ENCODE assay signal across 9 cellular contexts in the genomic region with DNA sequence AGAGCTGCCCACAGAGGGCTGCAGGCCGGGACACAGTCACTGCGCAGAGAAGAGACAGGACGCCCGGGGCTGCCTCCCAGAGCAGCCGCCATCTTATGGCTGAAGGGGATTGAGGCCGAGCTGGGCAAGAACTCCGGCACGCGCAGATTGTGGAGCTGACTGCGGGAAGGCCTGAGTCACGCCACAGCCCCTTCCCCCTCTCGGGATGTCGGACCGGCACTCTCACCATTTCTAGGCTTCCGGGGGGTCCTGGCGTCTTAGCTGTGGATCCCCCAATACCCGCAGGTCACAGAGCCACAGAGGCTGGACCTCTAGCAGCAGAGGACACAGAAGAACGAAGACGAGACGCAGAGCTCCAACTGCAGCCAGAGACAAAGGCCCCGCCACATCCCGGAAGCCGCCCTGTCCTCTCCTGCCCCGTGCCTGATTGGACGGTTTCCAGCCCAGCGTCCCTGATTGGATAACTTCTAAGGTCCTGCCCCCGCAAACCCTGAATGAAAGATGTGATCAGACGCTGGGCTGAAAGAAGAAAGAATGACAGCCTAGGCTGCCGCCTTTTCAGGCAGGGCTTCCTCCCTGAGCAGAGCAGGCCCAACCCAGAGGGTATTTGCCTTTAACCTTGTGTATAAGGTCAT. TPM values are rescaled to one million over a fixed set of nuclear protein-coding genes. Genes with fewer than 3 reads are reported as not detected.
DNase-seq lines count a peak whose midpoint lies in the region; ATAC-seq, FAIRE-seq and TF ChIP-seq lines count a peak whose summit lies in the region.
"Had no signal": no experiment of that assay in that cellular context is flagged by ENCODE, and none has a peak within 500 bp of the region (broad histone marks: within the 10 kb centered on the region; RNA-seq: fewer than 3 reads in every experiment).

TSS of gene ZNF43 (minus strand) at position 373 of the 635 bp plus-strand sequence. CDS start at position 229, 144 bp downstream.

- peak within 1 kb of the TSS; percentile 57 for H4K5ac ChIP-seq in H1 (ENCODE audit: insufficient read length, low read depth, low read length)

- POLR2A ChIA-PET in H1 (lab: Charles Lee; ENCODE audit: partially characterized antibody), result interaction anchor here (0.7 to 8.7 kb wide), 29 partner anchors 9 to 836 kb away, joined by 3 to 107 read pairs (median 5); partner anchors contain the start of genes ZNF100, ZNF429 and ZNF708

- peak within 1 kb of the TSS; percentile 47 to 91 (median 75) for H3K4me3 ChIP-seq in H1 (ENCODE audit: extremely low read depth in 1 of 4, insufficient read depth in 2 of 4, low read depth in 3 of 4, low read length in 4 of 4)

- peak; percentile 96 for FAIRE-seq in H1 (lab: Jason Lieb, UNC)
- FAIRE-seq: G401.6 had no signal

- no peak within 1 kb of the TSS for H2BK20ac ChIP-seq in H1 (ENCODE audit: low read length)

- H3K4me3 Mint-ChIP-seq in memory B cell, result peak within 1 kb of the TSS; percentile 99

- H2BK12ac ChIP-seq in H1 (ENCODE audit: low read depth, low read length), result no peak within 1 kb of the TSS

- peaks cover 9% of the 10 kb centered on the region for H3K4me1 Mint-ChIP-seq in memory B cell

- H3K23me2 ChIP-seq in H1 (ENCODE audit: low read depth, low read length), result no peaks in the 10 kb centered on the region

- H3K4me1 ChIP-seq in H1 (replicated peaks in 1 of 4; ENCODE audit: control insufficient read depth in 3 of 4, insufficient read depth in 4 of 4, low read length in 3 of 4), result no peaks in the 10 kb centered on the region

- H3K79me1 ChIP-seq in H1 (ENCODE audit: low read depth, low read length), result peaks cover 6% of the 10 kb centered on the region

- H3K4ac ChIP-seq in H1 (replicated peaks; ENCODE audit: insufficient read length, low read depth, low read length), result no peak within 1 kb of the TSS

- no peak within 1 kb of the TSS for H3K14ac ChIP-seq in H1 (ENCODE audit: insufficient read length)

- peak within 1 kb of the TSS; percentile 14 for H3K18ac ChIP-seq in H1 (ENCODE audit: extremely low read depth, low read length)

- DNase-seq in NCI-H69 (lab: John Stamatoyannopoulos, UW) (peak; percentile 99), H1 (ENCODE audit: low read depth in 1 of 2, low spot score in 2 of 2) (peak; percentile 88), memory B cell (ENCODE audit: low spot score in 2 of 2) (peak; percentile 80 to 87)
- peak; percentile 88 for DNase-seq in activated CD8-positive, alpha-beta memory T cell treated with anti-CD3 and anti-CD28 coated beads, Interleukin-2, amount 50 U/mL, for 1 hour (ENCODE audit: extremely low read depth)
- DNase-seq in stimulated activated CD8-positive, alpha-beta memory T cell treated with anti-CD3 and anti-CD28 coated beads, Interleukin-12 subunit alpha, Interleukin-12 subunit beta, amount 100 ng/mL, for 1 hour (ENCODE audit: low read depth), result peak; percentile 88

- peak within 1 kb of the TSS; percentile 77 for H4K91ac ChIP-seq in H1 (replicated peaks; ENCODE audit: insufficient read length, low read length)

- WGBS in H1 (ENCODE audit: extremely low coverage in 1 of 2, insufficient coverage in 1 of 2, insufficient read length in 1 of 2, insufficient replicate concordance in 2 of 2, low coverage in 1 of 2, low lambda C conversion rate in 2 of 2, missing lambda C conversion rate in 1 of 2), 2 experiments, result 2% methylated on average over 26 of the region's 29 CpGs; no CpG with 5 or more reads in 1 of the 2 experiments

- CTCF ChIA-PET in H1 (lab: Charles Lee; ENCODE audit: partially characterized antibody), result interaction anchor here (0.6 to 1.4 kb wide), 4 partner anchors 9 to 997 kb away, joined by 3 to 4 read pairs (median 3); partner anchors contain the start of gene ZNF429

- peak within 1 kb of the TSS; percentile 96 for H3K27ac Mint-ChIP-seq in memory B cell

- H2BK5ac ChIP-seq in H1 (ENCODE audit: low read depth, low read length), result peak within 1 kb of the TSS; percentile 76

- no peak for TF ChIP-seq CTCF in 22Rv1 (IDR thresholded peaks at IDR 0.05)
- TF ChIP-seq CTCF in H1 (IDR thresholded peaks at IDR 0.05; ENCODE audit: control extremely low read depth in 1 of 3, insufficient read depth in 1 of 3, low read depth in 1 of 3, low read length in 3 of 3), result no peak

- H2BK15ac ChIP-seq in H1 (ENCODE audit: low read length), result no peak within 1 kb of the TSS

- H4K8ac ChIP-seq in H1 (ENCODE audit: extremely low read depth, insufficient read depth, low read length), result peak within 1 kb of the TSS; percentile 99; the same call in 1 of the 2 replicates

- peak within 1 kb of the TSS; percentile 96 for H3K27ac ChIP-seq in 22Rv1
- H3K27ac ChIP-seq in H1 (ENCODE audit: low read depth, low read length), result peak within 1 kb of the TSS; percentile 99

- no peak for TF ChIP-seq EP300 in H1 (IDR thresholded peaks at IDR 0.05; ENCODE audit: borderline replicate concordance in 1 of 2, low read depth in 2 of 2, low read length in 2 of 2)

- peaks cover 2 to 14% of the 10 kb centered on the region in 2 experiments for H4K20me1 ChIP-seq in H1 (replicated peaks in 1 of 2; ENCODE audit: control insufficient read depth in 1 of 2, insufficient read depth in 2 of 2, low read length in 2 of 2)

- peak within 1 kb of the TSS; percentile 42; the same call in 1 of the 2 replicates for H2AFZ ChIP-seq in H1 (ENCODE audit: low read length)

- peaks cover 3% of the 10 kb centered on the region for H3K9me3 Mint-ChIP-seq in memory B cell

- H3K4me2 ChIP-seq in H1 (ENCODE audit: insufficient read depth in 1 of 2, low read depth in 2 of 2, low read length in 2 of 2), result peak within 1 kb of the TSS; percentile 43 to 83

- H3K9me3 ChIP-seq in H1 (ENCODE audit: insufficient read depth in 2 of 2, low read depth in 1 of 2, low read length in 1 of 2), result no peaks in the 10 kb centered on the region

- H2AK5ac ChIP-seq in H1 (ENCODE audit: low read depth, low read length), result no peak within 1 kb of the TSS

- H2BK120ac ChIP-seq in H1 (replicated peaks; ENCODE audit: low read depth, low read length), result peak within 1 kb of the TSS; percentile 37

- ATAC-seq in GM18861 (IDR thresholded peaks at IDR 0.05; ENCODE audit: unreplicated experiment), result peak; percentile 88
- ATAC-seq in HG03108 (IDR thresholded peaks at IDR 0.05; ENCODE audit: unreplicated experiment), result peak; percentile 98
- peak; percentile 97 for ATAC-seq in memory B cell (ENCODE audit: low read depth)

- peaks cover 12 to 32% (median 20%) of the 10 kb centered on the region in 4 experiments for H3K36me3 ChIP-seq in H1 (ENCODE audit: control insufficient read depth in 2 of 4, insufficient read depth in 4 of 4, low read length in 3 of 4)

- peaks cover 18% of the 10 kb centered on the region for H3K36me3 Mint-ChIP-seq in memory B cell

- H3K79me2 ChIP-seq in H1 (ENCODE audit: control insufficient read depth in 1 of 2, insufficient read depth in 2 of 2, low read length in 2 of 2), result peaks cover 0 to 38% of the 10 kb centered on the region in 2 experiments; a peak in 2 of 4 replicates

- TF ChIP-seq RAD21 in H1 (IDR thresholded peaks at IDR 0.05 in 1 of 2, conservative IDR thresholded peaks at IDR 0.05 in 1 of 2; ENCODE audit: low read depth in 2 of 2, low read length in 2 of 2), result 0 out of 4 replicates have a peak, but pooled peaks of 1 of the 2 experiments have one; percentile 1

- TF ChIP-seq POLR2A in H1 (IDR thresholded peaks at IDR 0.05; ENCODE audit: control extremely low read depth in 1 of 2, low read depth in 2 of 2, low read length in 2 of 2), result peak; percentile 97 to 99

- peak within 1 kb of the TSS; percentile 57 for H3K56ac ChIP-seq in H1 (replicated peaks; ENCODE audit: insufficient read length, low read depth, low read length)

- H3K23ac ChIP-seq in H1 (ENCODE audit: insufficient read length), result no peak within 1 kb of the TSS

- peak within 1 kb of the TSS; percentile 79 to 98 (median 90) for H3K9ac ChIP-seq in H1 (replicated peaks in 1 of 4; ENCODE audit: extremely low read depth in 1 of 4, low read depth in 3 of 4, low read length in 3 of 4)

- no peaks in the 10 kb centered on the region for H3K27me3 Mint-ChIP-seq in memory B cell

- no peaks in the 10 kb centered on the region for H3K27me3 ChIP-seq in H1 (replicated peaks in 1 of 4; ENCODE audit: control insufficient read depth in 3 of 4, extremely low read depth in 1 of 4, insufficient read depth in 3 of 4, low read length in 3 of 4)

TF ChIP-seq in H1, 55 proteins besides CTCF, POLR2A, EP300 and RAD21 (continues in another document):
- peak; percentile 63; the same call in 1 of the 2 replicates for TF ChIP-seq SP4 (IDR thresholded peaks at IDR 0.05; ENCODE audit: low read length)
- peak; percentile 39 for TF ChIP-seq SP2 (IDR thresholded peaks at IDR 0.05; ENCODE audit: low read length)
- no peak for TF ChIP-seq GABPA (IDR thresholded peaks at IDR 0.05; ENCODE audit: borderline replicate concordance, insufficient read depth, low read length)
- TF ChIP-seq PHF8 (conservative IDR thresholded peaks at IDR 0.05; ENCODE audit: low read depth, low read length), result peak; percentile 76; the same call in 1 of the 2 replicates
- peak; percentile 74 for TF ChIP-seq CHD2 (IDR thresholded peaks at IDR 0.05; ENCODE audit: low read length)
- TF ChIP-seq RFX5 (IDR thresholded peaks at IDR 0.05; ENCODE audit: borderline replicate concordance, low read depth, low read length), result no peak
- TF ChIP-seq SAP30 (IDR thresholded peaks at IDR 0.05; ENCODE audit: insufficient read depth, insufficient replicate concordance, low read length), result peak; percentile 74
- TF ChIP-seq KDM5A (IDR thresholded peaks at IDR 0.05; ENCODE audit: low read length), result no peak
- no peak for TF ChIP-seq TCF12 (IDR thresholded peaks at IDR 0.05; ENCODE audit: low read depth, low read length)
- TF ChIP-seq ZNF274 (IDR thresholded peaks at IDR 0.05; ENCODE audit: borderline replicate concordance, extremely low read depth, low read length), result no peak
- TF ChIP-seq TAF1 (IDR thresholded peaks at IDR 0.05; ENCODE audit: low read depth, low read length), result peak; percentile 96
- peak; percentile 95 for TF ChIP-seq TBP (IDR thresholded peaks at IDR 0.05; ENCODE audit: low read depth, low read length)
- TF ChIP-seq SRF (IDR thresholded peaks at IDR 0.05; ENCODE audit: low read depth, low read length), result no peak
- no peak for TF ChIP-seq NRF1 (IDR thresholded peaks at IDR 0.05; ENCODE audit: low read depth, low read length)
- TF ChIP-seq CHD1 (IDR thresholded peaks at IDR 0.05; ENCODE audit: low read depth, low read length), result no peak

RNA-seq across cellular contexts. Expression of gene ZNF43, which starts in this region (rescaled TPM):
- total RNA-seq in H1 (2021; fragmentation: NEBNext Ultra II Directional; extraction: Animal tissue kit (Norgen Biotek cat#: 25700)), result 50.0 and 53.1 TPM in 2 replicates
- polyA plus RNA-seq in H1 (2011; rRNA removed), result 15.5 and 24.7 TPM in 2 replicates
- 19.6 TPM for polyA plus RNA-seq in H1 (2011; cell fraction: cytosol; rRNA removed)
- 50.6 TPM for polyA plus RNA-seq in H1 (2011; cell fraction: nucleus; rRNA removed)
- 14.8 to 24.0 TPM (median 17.6 TPM) in 4 replicates for polyA plus RNA-seq in H1 (2012, experiment 1 of 2)
- 2.5 TPM for polyA plus RNA-seq in H1 (2012, experiment 2 of 2)
- 32.0 TPM for polyA plus RNA-seq in H1 (2013, experiment 1 of 2)
- 26.7 TPM for polyA plus RNA-seq in H1 (2013, experiment 2 of 2)
- polyA minus RNA-seq in H1 (2011; rRNA and poly(A)+ RNA removed), result 182 and 220 TPM in 2 replicates
- 76.6 TPM for polyA minus RNA-seq in H1 (2011; cell fraction: cytosol; rRNA and poly(A)+ RNA removed)
- 227 TPM for polyA minus RNA-seq in H1 (2011; cell fraction: nucleus; rRNA and poly(A)+ RNA removed)

Comparison
In these comparisons a context has a peak if more than half of its experiments do, and no peak if none do; other contexts are left out.
1. Peak in every context shown above with its lines: DNase-seq, ATAC-seq, H3K4me3 ChIP-seq and H3K27ac ChIP-seq.